In the genomic region with DNA sequence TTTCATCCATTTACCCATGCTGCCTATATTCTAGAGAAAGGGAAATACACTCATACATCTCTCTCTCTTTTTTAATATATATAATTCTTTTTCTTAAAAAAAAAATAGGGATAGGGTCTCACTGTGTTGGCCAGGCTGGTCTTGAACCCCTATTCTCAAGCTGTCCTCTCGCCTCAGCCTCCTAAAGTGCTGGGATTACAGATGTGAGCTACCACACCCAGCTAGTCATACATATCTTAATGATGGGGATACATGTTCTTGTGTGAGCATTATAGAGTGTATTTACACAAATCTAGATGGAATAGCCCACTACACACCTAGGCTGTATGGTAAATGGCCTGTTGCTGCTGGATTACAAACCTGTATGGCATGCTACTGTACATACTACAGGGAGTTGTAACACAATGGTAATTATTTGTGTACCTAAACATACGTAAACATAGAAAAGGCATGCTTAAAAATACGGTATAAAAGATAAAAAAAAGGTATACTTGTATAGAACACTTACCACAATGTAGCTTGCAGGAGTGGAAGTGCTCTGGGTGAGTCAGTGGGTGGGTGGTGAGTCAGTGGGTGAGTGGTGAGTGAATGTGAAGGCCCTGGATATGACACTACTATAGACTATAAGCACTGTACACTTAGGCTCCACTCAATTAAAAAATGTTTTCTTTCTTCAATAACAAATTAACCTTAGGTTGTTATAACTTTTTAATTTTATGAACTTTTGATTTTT, we compare ENCODE assay signal across 10 cellular contexts.
DNase-seq lines count a peak whose midpoint lies in the region; ATAC-seq, FAIRE-seq and TF ChIP-seq lines count a peak whose summit lies in the region.
"Had no signal": no experiment of that assay in that cellular context is flagged by ENCODE, and none has a peak within 500 bp of the region (broad histone marks: within the 10 kb centered on the region; RNA-seq: fewer than 3 reads in every experiment).

No MANE protein-coding gene starts in this region.

- H3K9me3 Mint-ChIP-seq in CD4-positive, CD25-positive, alpha-beta regulatory T cell, result no peaks in the 10 kb centered on the region
- H3K9me3 Mint-ChIP-seq in astrocyte (ENCODE audit: unreplicated experiment), result no peaks in the 10 kb centered on the region

- H4K5ac ChIP-seq in mesendoderm (ENCODE audit: low read length), result no peak overlapping the region

- no peaks in the 10 kb centered on the region for H3K36me3 Mint-ChIP-seq in CD4-positive, CD25-positive, alpha-beta regulatory T cell
- H3K36me3 Mint-ChIP-seq in astrocyte (ENCODE audit: low read depth, unreplicated experiment), result no peaks in the 10 kb centered on the region

- H4K20me1 ChIP-seq in astrocyte (ENCODE audit: insufficient read depth, low read length), result no peaks in the 10 kb centered on the region

- H3K4me3 ChIP-seq in CD4-positive, CD25-positive, alpha-beta regulatory T cell (ENCODE audit: low read depth, low read length), result no peak overlapping the region
- no peak overlapping the region for H3K4me3 ChIP-seq in SJSA1
- H3K4me3 ChIP-seq in astrocyte (ENCODE audit: insufficient read depth, low read depth, low read length), result no peak overlapping the region
- H3K4me3 ChIP-seq in mesendoderm (ENCODE audit: low read length), result no peak overlapping the region
- no peak overlapping the region for H3K4me3 ChIP-seq in effector memory CD4-positive, alpha-beta T cell (ENCODE audit: insufficient read depth, low read depth, low read length, poor library complexity, severe bottlenecking)
- H3K4me3 ChIP-seq: skin epidermis had no signal

- no peak overlapping the region for H2BK15ac ChIP-seq in mesendoderm (replicated peaks; ENCODE audit: low read depth)

- DNase-seq in CD4-positive, CD25-positive, alpha-beta regulatory T cell, result peak in 1 of 3 donors; percentile 33
- DNase-seq in SJSA1 (ENCODE audit: low read depth in 1 of 2, low spot score in 2 of 2) (peak; percentile 52 to 79), astrocyte (ENCODE audit: low read depth) (peak; percentile 89), DMS79 treated with DMSO at 0.1 percent for 48 hours (lab: John Stamatoyannopoulos, UW) (no peak), mesendoderm (no peak), GM20000 (ENCODE audit: low spot score) (no peak)
- DNase-seq in stimulated activated CD4-positive, alpha-beta T cell treated with anti-CD3 and anti-CD28 coated beads, Interleukin-12 subunit alpha, Interleukin-12 subunit beta, amount 100 ng/mL, for 4 hours, result peak; percentile 32
- no peak for DNase-seq in effector memory CD4-positive, alpha-beta T cell
- DNase-seq: NCI-H187 treated with DMSO at 0.1 percent for 48 hours had no signal

- no peaks in the 10 kb centered on the region for H3K36me3 ChIP-seq in CD4-positive, CD25-positive, alpha-beta regulatory T cell (ENCODE audit: control insufficient read depth, insufficient read depth, low read length)
- no peaks in the 10 kb centered on the region for H3K36me3 ChIP-seq in SJSA1
- no peaks in the 10 kb centered on the region for H3K36me3 ChIP-seq in astrocyte (ENCODE audit: insufficient read depth, low read length)
- no peaks in the 10 kb centered on the region for H3K36me3 ChIP-seq in mesendoderm (ENCODE audit: control insufficient read depth, insufficient read depth, low read length)
- no peaks in the 10 kb centered on the region for H3K36me3 ChIP-seq in effector memory CD4-positive, alpha-beta T cell (ENCODE audit: control insufficient read depth, insufficient read depth, low read length)

- peaks cover 18% of the 10 kb centered on the region for H3K4me1 ChIP-seq in CD4-positive, CD25-positive, alpha-beta regulatory T cell (ENCODE audit: control insufficient read depth, insufficient read depth, low read length, poor library complexity, severe bottlenecking)
- H3K4me1 ChIP-seq in SJSA1 (replicated peaks) (peaks cover 15% of the 10 kb centered on the region), astrocyte (ENCODE audit: insufficient read depth, low read length) (no peaks in the 10 kb centered on the region), mesendoderm (ENCODE audit: control insufficient read depth, low read depth, low read length) (no peaks in the 10 kb centered on the region)
- H3K4me1 ChIP-seq in effector memory CD4-positive, alpha-beta T cell (ENCODE audit: control insufficient read depth, insufficient read depth, low read length, poor library complexity, severe bottlenecking), result peaks cover 7% of the 10 kb centered on the region

- H3K27ac Mint-ChIP-seq in CD4-positive, CD25-positive, alpha-beta regulatory T cell, result no peak overlapping the region
- H3K27ac Mint-ChIP-seq in astrocyte (ENCODE audit: unreplicated experiment), result no peak overlapping the region

- H4K8ac ChIP-seq in mesendoderm (ENCODE audit: low read depth, low read length), result no peak overlapping the region

- no peak overlapping the region for H3K23ac ChIP-seq in mesendoderm (ENCODE audit: low read length)

- no CpG with 5 or more reads among the region's 3 CpGs for WGBS in mesendoderm (ENCODE audit: extremely low coverage, insufficient coverage, low lambda C conversion rate)

- TF ChIP-seq CTCF in astrocyte (IDR thresholded peaks at IDR 0.05; ENCODE audit: insufficient read depth, low read depth, low read length) (no peak), GM20000 (IDR thresholded peaks at IDR 0.05; ENCODE audit: extremely low read depth, missing control alignments) (no peak)

- H3K79me1 ChIP-seq in mesendoderm (ENCODE audit: low read length), result no peaks in the 10 kb centered on the region

- H3K27me3 Mint-ChIP-seq in CD4-positive, CD25-positive, alpha-beta regulatory T cell, result no peaks in the 10 kb centered on the region
- no peaks in the 10 kb centered on the region for H3K27me3 Mint-ChIP-seq in astrocyte (ENCODE audit: low read depth, unreplicated experiment)

- H3K4me3 Mint-ChIP-seq in CD4-positive, CD25-positive, alpha-beta regulatory T cell, result no peak overlapping the region
- no peak overlapping the region for H3K4me3 Mint-ChIP-seq in astrocyte (ENCODE audit: unreplicated experiment)

- no peak overlapping the region for H3K4ac ChIP-seq in mesendoderm (ENCODE audit: low read depth, low read length)

- H3K27ac ChIP-seq in CD4-positive, CD25-positive, alpha-beta regulatory T cell (ENCODE audit: insufficient read depth, low read length, poor library complexity, severe bottlenecking), result no peak overlapping the region
- H3K27ac ChIP-seq in SJSA1, result no peak overlapping the region
- H3K27ac ChIP-seq in astrocyte (ENCODE audit: low read depth, low read length), result no peak overlapping the region
- no peak overlapping the region for H3K27ac ChIP-seq in mesendoderm (ENCODE audit: low read depth, low read length)
- no peak overlapping the region for H3K27ac ChIP-seq in effector memory CD4-positive, alpha-beta T cell (ENCODE audit: insufficient read depth, low read length, poor library complexity, severe bottlenecking)
- H3K27ac ChIP-seq: skin epidermis had no signal

- no peaks in the 10 kb centered on the region for H3K9me3 ChIP-seq in CD4-positive, CD25-positive, alpha-beta regulatory T cell (ENCODE audit: control insufficient read depth in 2 of 2, low read length in 2 of 2)
- H3K9me3 ChIP-seq in SJSA1 (replicated peaks) (no peaks in the 10 kb centered on the region), astrocyte (ENCODE audit: insufficient read depth, low read depth, low read length) (no peaks in the 10 kb centered on the region)
- H3K9me3 ChIP-seq in effector memory CD4-positive, alpha-beta T cell (ENCODE audit: control insufficient read depth, low read length), result no peaks in the 10 kb centered on the region

- H2AFZ ChIP-seq in astrocyte (ENCODE audit: low read depth, low read length), result no peak overlapping the region

- H3K18ac ChIP-seq in mesendoderm (ENCODE audit: low read length), result no peak overlapping the region

- H3K4me1 Mint-ChIP-seq in CD4-positive, CD25-positive, alpha-beta regulatory T cell, result peaks cover 14 to 38% (median 23%) of the 10 kb centered on the region in 4 donors
- H3K4me1 Mint-ChIP-seq in astrocyte (ENCODE audit: low read depth, unreplicated experiment), result peaks cover 4% of the 10 kb centered on the region

- FAIRE-seq in astrocyte (lab: Jason Lieb, UNC), result peak; percentile 65

- no peak overlapping the region for H2AK5ac ChIP-seq in mesendoderm (ENCODE audit: low read length)

- no peak overlapping the region for H2BK5ac ChIP-seq in mesendoderm (ENCODE audit: low read length)

- no peaks in the 10 kb centered on the region for H3K79me2 ChIP-seq in astrocyte (ENCODE audit: insufficient read depth, low read length)
- H3K79me2 ChIP-seq in mesendoderm (ENCODE audit: control insufficient read depth, insufficient read depth, low read length), result no peaks in the 10 kb centered on the region

- H3K27me3 ChIP-seq in CD4-positive, CD25-positive, alpha-beta regulatory T cell (ENCODE audit: control insufficient read depth, insufficient read depth, low read length), result no peaks in the 10 kb centered on the region
- H3K27me3 ChIP-seq in SJSA1 (replicated peaks) (no peaks in the 10 kb centered on the region), astrocyte (ENCODE audit: insufficient read depth, low read length) (no peaks in the 10 kb centered on the region), mesendoderm (ENCODE audit: insufficient read depth, low read length, poor library complexity) (no peaks in the 10 kb centered on the region)
- H3K27me3 ChIP-seq in effector memory CD4-positive, alpha-beta T cell (replicated peaks; ENCODE audit: control insufficient read depth, insufficient read depth, low read length, poor library complexity, severe bottlenecking), result no peaks in the 10 kb centered on the region

- H3K4me2 ChIP-seq in astrocyte (ENCODE audit: low read length) (peak overlapping the region; percentile 32), mesendoderm (ENCODE audit: low read length) (no peak overlapping the region)

- ATAC-seq in CD4-positive, CD25-positive, alpha-beta regulatory T cell (ENCODE audit: low read depth in 2 of 2), result peak; percentile 92 to 96

- H3K9ac ChIP-seq in astrocyte (ENCODE audit: low read length) (no peak overlapping the region), mesendoderm (ENCODE audit: low read length) (no peak overlapping the region)

- H2BK120ac ChIP-seq in mesendoderm (ENCODE audit: low read depth, low read length), result no peak overlapping the region

- no peak overlapping the region for H3K56ac ChIP-seq in mesendoderm (ENCODE audit: low read length)

Comparison
In these comparisons a context has a peak if more than half of its experiments do, and no peak if none do; other contexts are left out.
1. DNase-seq: peak in SJSA1 (2 of 2), astrocyte (single experiment) and stimulated activated CD4-positive, alpha-beta T cell treated with anti-CD3 and anti-CD28 coated beads, Interleukin-12 subunit alpha, Interleukin-12 subunit beta, amount 100 ng/mL, for 4 hours (single experiment); none in DMS79 treated with DMSO at 0.1 percent for 48 hours (single experiment), mesendoderm (single experiment), GM20000 (single experiment) and effector memory CD4-positive, alpha-beta T cell (0 of 3).